ENCODE assay signal across 10 cellular contexts in the genomic region with DNA sequence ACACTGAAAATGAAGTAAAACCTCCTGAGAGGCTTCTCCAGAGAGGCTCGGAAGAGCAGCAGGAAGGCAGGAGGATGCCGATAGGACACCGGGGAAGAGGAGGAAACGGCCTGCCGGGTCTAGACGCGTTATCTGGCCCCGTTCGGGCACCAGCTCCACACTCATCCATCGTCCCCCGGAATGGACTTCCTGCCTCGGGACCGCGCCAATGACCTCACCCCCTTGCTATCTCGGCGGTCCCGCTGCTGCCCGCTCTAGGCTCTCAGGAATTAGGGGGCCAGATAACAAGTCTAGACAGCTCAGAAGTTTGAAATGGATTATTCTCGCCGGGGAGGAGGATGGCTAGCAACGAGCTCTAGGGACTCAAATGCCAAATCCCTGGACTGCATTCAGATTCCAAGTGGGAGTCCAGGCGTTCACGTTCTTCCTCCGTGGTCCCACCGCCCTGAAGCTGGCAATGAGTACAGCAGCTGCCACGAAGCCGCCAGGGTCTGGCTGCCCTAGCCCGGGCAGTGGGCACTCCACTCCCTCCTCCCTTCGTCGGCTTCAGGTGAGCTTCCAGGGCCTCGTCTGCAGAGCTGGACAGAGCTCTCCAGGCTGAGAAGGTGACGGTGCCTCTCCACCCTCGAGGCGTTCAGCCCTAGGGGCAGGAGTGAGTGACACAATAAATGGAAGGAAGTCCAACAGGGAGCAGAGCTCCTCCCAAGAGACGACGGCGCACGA.
DNase-seq lines count a peak whose midpoint lies in the region; FAIRE-seq and TF ChIP-seq lines count a peak whose summit lies in the region.
"Had no signal": no experiment of that assay in that cellular context is flagged by ENCODE, and none has a peak within 500 bp of the region (broad histone marks: within the 10 kb centered on the region; RNA-seq: fewer than 3 reads in every experiment).

No MANE protein-coding gene starts in this region.

- peak; percentile 92 for DNase-seq in A172 (ENCODE audit: low spot score)
- peak; percentile 60 for DNase-seq in RWPE1 (ENCODE audit: low spot score)
- DNase-seq in erythroblast (lab: John Stamatoyannopoulos, UW): peak; percentile 15 to 36
- peak; percentile 78 to 88 for DNase-seq in lung microvascular endothelial cell (ENCODE audit: low read depth in 2 of 2)
- DNase-seq in frontal cortex (ENCODE audit: low spot score in 2 of 2): no peak
- no peak for DNase-seq in dedifferentiated amniotic fluid mesenchymal stem cell (ENCODE audit: extremely low spot score)
- DNase-seq in GM13976 (ENCODE audit: low spot score): no peak
- DNase-seq in activated T-cell treated with anti-CD3 and anti-CD28 coated beads, Interleukin-2, amount 50 U/mL, for 48 hours: no peak
- DNase-seq: GDM1; NK-92 treated with Interleukin-12 subunit alpha and Interleukin-12 subunit beta, amount 100 ng/mL, for 24 hours had no signal

- peak overlapping the region; percentile 70 for H3K27ac ChIP-seq in RWPE1

- POLR2A ChIA-PET in RWPE1 (lab: Yijun Ruan, JAX; ENCODE audit: low non-redundant PET): no interaction called here

- in situ Hi-C loops in GM13976 (cut with MboI; ENCODE audit: low sequenced_read_pairs, unreplicated experiment): no loop called here

- no peak for FAIRE-seq in frontal cortex (lab: Jason Lieb, UNC)

- TF ChIP-seq POLR2A in erythroblast (IDR thresholded peaks at IDR 0.05; ENCODE audit: low read length): no peak

- CTCF ChIA-PET in RWPE1 (lab: Yijun Ruan, JAX): no interaction called here

- TF ChIP-seq CTCF in RWPE1 (conservative IDR thresholded peaks at IDR 0.05; ENCODE audit: low read depth) (no peak), GM13976 (IDR thresholded peaks at IDR 0.05; ENCODE audit: borderline replicate concordance, control extremely low read depth, extremely low read depth, insufficient read depth, missing control alignments) (no peak)

Comparison
In these comparisons a context has a peak if more than half of its experiments do, and no peak if none do; other contexts are left out.
1. DNase-seq: peak in A172 (single experiment), RWPE1 (single experiment), erythroblast (2 of 2) and lung microvascular endothelial cell (2 of 2); none in frontal cortex (0 of 2), dedifferentiated amniotic fluid mesenchymal stem cell (single experiment), GM13976 (single experiment) and activated T-cell treated with anti-CD3 and anti-CD28 coated beads, Interleukin-2, amount 50 U/mL, for 48 hours (0 of 2).